ENCODE assay signal across 12 cellular contexts in the genomic region with DNA sequence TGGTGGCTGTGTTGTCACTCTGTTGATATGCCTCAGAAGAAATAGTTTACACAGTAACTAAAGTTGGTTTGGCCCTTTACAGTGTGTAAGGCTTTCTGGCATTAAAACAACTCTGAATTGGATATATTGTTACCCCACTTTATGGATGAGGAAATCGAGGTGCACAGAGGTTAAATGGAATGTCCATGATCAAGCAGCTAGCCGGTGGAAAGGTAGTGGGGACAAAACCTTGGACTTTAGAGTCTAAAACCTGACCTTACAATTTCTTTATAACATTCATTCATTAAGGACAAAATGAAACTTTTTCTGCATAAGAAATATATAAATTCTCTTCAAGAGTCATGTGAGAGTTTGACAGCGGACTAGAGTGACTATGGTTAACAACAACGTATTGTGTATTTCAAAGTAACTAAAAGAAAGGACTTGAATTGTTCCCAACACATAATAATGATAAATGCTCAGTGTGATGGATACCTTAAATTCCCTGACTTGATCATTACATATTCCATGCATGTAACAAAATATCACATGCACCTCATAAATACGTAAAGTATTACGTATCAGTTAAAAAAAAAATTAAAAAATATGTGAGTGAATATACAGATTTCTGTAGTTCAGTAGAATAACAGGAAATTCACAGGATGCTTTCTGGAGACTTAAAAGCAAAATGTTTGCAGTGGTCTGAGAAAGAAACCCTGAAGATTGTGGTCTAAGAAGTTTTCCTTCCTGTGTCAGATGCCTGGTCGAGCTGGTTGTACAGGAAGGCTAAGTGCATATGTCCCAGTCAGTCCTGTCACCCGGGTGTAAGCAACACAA. TPM values are rescaled to one million over a fixed set of nuclear protein-coding genes. Genes with fewer than 3 reads are reported as not detected.
A peak's percentile ranks its signal among the peaks of the same experiment; 100 is the strongest.
DNase-seq lines count a peak whose midpoint lies in the region; ATAC-seq, FAIRE-seq and TF ChIP-seq lines count a peak whose summit lies in the region.
"Had no signal": no experiment of that assay in that cellular context is flagged by ENCODE, and none has a peak within 500 bp of the region (broad histone marks: within the 10 kb centered on the region; RNA-seq: fewer than 3 reads in every experiment).

No MANE protein-coding gene starts in this region.

- intact Hi-C loops in K562 (cut with micrococcal nuclease) (no loop called here), sciatic nerve (cut with DNase I) (no loop called here)

- no peak overlapping the region; the same call in 1 of the 2 replicates for H3K4me2 ChIP-seq in K562 (ENCODE audit: insufficient read depth, low read length)

- no peak for DNase-seq in K562 (ENCODE audit: extremely low read depth in 1 of 4, low spot score in 3 of 4)
- peak; percentile 43 for DNase-seq in left kidney (ENCODE audit: low read depth, low spot score)
- DNase-seq in left lobe of liver (ENCODE audit: low spot score) = no peak
- no peak for DNase-seq in sciatic nerve (ENCODE audit: low spot score)
- no peak for DNase-seq in retina
- DNase-seq: activated T-cell treated with anti-CD3 and anti-CD28 coated beads, Interleukin-2, amount 50 U/mL, for 24 hours had no signal

- POLR2A ChIA-PET in HEK293 (lab: Yijun Ruan, JAX) = no interaction called here
- POLR2A ChIA-PET in K562 (lab: Yijun Ruan, JAX) = no interaction called here

- peak overlapping the region in 1 of 2 experiments; percentile 81; a peak in 1 of 4 replicates for H3K9ac ChIP-seq in K562 (ENCODE audit: insufficient read depth in 1 of 2, low read depth in 2 of 2, low read length in 2 of 2)

- TF ChIP-seq RAD21 in K562 (CRISPR knock-in tag; conservative IDR thresholded peaks at IDR 0.05 in 1 of 2, IDR thresholded peaks at IDR 0.05 in 1 of 2) = no peak

- peaks cover 3% of the 10 kb centered on the region for H3K9me1 ChIP-seq in K562 (ENCODE audit: control insufficient read depth, insufficient read depth, low read length)

- ATAC-seq in K562 (no peak), left lobe of liver (no peak), HG02610 (IDR thresholded peaks at IDR 0.05; ENCODE audit: unreplicated experiment) (no peak), sciatic nerve (no peak)

- BruUV-seq in K562 (replicated peaks; lab: Mats Ljungman, UMichigan) = no TSS peak

- in situ Hi-C loops in K562 (cut with MboI) = no loop called here

- no peak for TF ChIP-seq EP300 in K562 (IDR thresholded peaks at IDR 0.05; ENCODE audit: low read length)

- H4K20me1 ChIP-seq in K562 (replicated peaks; ENCODE audit: control insufficient read depth, insufficient read depth, low read length) = no peaks in the 10 kb centered on the region

- H3K4me3 ChIP-seq in HEK293 (ENCODE audit: low read depth, low read length) (no peak overlapping the region), K562 (no peak overlapping the region), skin epidermis (no peak overlapping the region)
- H3K4me3 ChIP-seq: GM12878, heart left ventricle had no signal

- no peaks in the 10 kb centered on the region for H3K27me3 ChIP-seq in K562 (ENCODE audit: control insufficient read depth in 2 of 2, insufficient read depth in 2 of 2, low read length in 2 of 2)
- H3K27me3 ChIP-seq: heart left ventricle had no signal

- FAIRE-seq in K562 (lab: Jason Lieb, UNC) = no peak
- FAIRE-seq: GM12878 had no signal

- H2AFZ ChIP-seq in K562 (ENCODE audit: low read depth, low read length) = no peak overlapping the region

- H3K79me2 ChIP-seq in K562 (ENCODE audit: control insufficient read depth, insufficient read depth, low read length) = peaks cover 7% of the 10 kb centered on the region; the same call in 2 of the 3 replicates

- no peak for TF ChIP-seq POLR2A in K562 (conservative IDR thresholded peaks at IDR 0.05)

- peaks cover 11% of the 10 kb centered on the region for H3K4me1 ChIP-seq in HEK293 (ENCODE audit: control insufficient read depth, insufficient read depth, low read length)
- peaks cover 20 to 34% of the 10 kb centered on the region in 2 experiments for H3K4me1 ChIP-seq in K562 (replicated peaks in 1 of 2; ENCODE audit: control insufficient read depth in 2 of 2, insufficient read depth in 2 of 2, low read length in 2 of 2)

- 69% methylated on average over 8 of the region's 8 CpGs for WGBS in K562 (ENCODE audit: insufficient coverage, low coverage, missing lambda C conversion rate)

- CTCF ChIA-PET in HEK293 (lab: Yijun Ruan, JAX) = interaction anchor here (0.6 kb wide), 1 partner anchor 18 kb away, joined by 3 read pairs; no protein-coding TSS in a partner anchor
- CTCF ChIA-PET in K562 (lab: Yijun Ruan, JAX; ENCODE audit: low intra/inter-chr PET ratio) = interaction anchor here (0.6 kb wide), 1 partner anchor 99 kb away, joined by 3 read pairs; no protein-coding TSS in a partner anchor

- peak overlapping the region; percentile 47; the same call in 1 of the 2 replicates for H3K27ac ChIP-seq in HEK293 (ENCODE audit: extremely low read depth, low read depth, low read length)
- peak overlapping the region; percentile 52; the same call in 1 of the 3 replicates for H3K27ac ChIP-seq in K562 (ENCODE audit: extremely low read depth, low read depth, low read length)
- peak overlapping the region in 16 of 21 experiments; percentile 39 to 82 (median 68) for H3K27ac ChIP-seq in skin epidermis
- H3K27ac ChIP-seq: neutrophil had no signal

- H3K9me3 ChIP-seq in HEK293 (ENCODE audit: control insufficient read depth, insufficient read depth, low read depth, low read length) (no peaks in the 10 kb centered on the region), K562 (replicated peaks; ENCODE audit: control insufficient read depth, insufficient read depth, low read depth, low read length) (no peaks in the 10 kb centered on the region)
- H3K9me3 ChIP-seq: heart left ventricle, neutrophil had no signal

- TF ChIP-seq CTCF in HEK293 (tag by site-specific recombination; IDR thresholded peaks at IDR 0.05) = no peak
- no peak for TF ChIP-seq CTCF in K562 (IDR thresholded peaks at IDR 0.05 in 2 of 3, conservative IDR thresholded peaks at IDR 0.05 in 1 of 3; ENCODE audit: insufficient read depth in 2 of 3, low read depth in 1 of 3, low read length in 3 of 3)

- H3K36me3 ChIP-seq in HEK293 (ENCODE audit: control insufficient read depth in 2 of 2, insufficient read depth in 1 of 2, low read length in 2 of 2) = no peaks in the 10 kb centered on the region
- no peaks in the 10 kb centered on the region for H3K36me3 ChIP-seq in K562 (ENCODE audit: control insufficient read depth, insufficient read depth, low read length)
- H3K36me3 ChIP-seq: heart left ventricle, neutrophil had no signal

TF ChIP-seq in HEK293, 187 proteins besides CTCF, POLR2A, EP300 and RAD21 (continues in another document):
- TF ChIP-seq ZSCAN4 (tag by site-specific recombination; IDR thresholded peaks at IDR 0.05) = no peak
- TF ChIP-seq ZNF521 (tag by site-specific recombination; IDR thresholded peaks at IDR 0.05) = no peak
- no peak for TF ChIP-seq SALL2 (tag by site-specific recombination; IDR thresholded peaks at IDR 0.05; ENCODE audit: borderline replicate concordance)
- no peak for TF ChIP-seq SP2 (tag by site-specific recombination; IDR thresholded peaks at IDR 0.05)
- TF ChIP-seq GLI4 (tag by site-specific recombination; IDR thresholded peaks at IDR 0.05) = no peak
- TF ChIP-seq ZNF626 (tag by site-specific recombination; IDR thresholded peaks at IDR 0.05) = no peak

TF ChIP-seq in K562, 482 proteins besides CTCF, POLR2A, EP300 and RAD21:
- TF ChIP-seq RBM25 (IDR thresholded peaks at IDR 0.05; ENCODE audit: low read depth, low read length, severe bottlenecking) (peak; percentile 53), BCOR (IDR thresholded peaks at IDR 0.05) (0 out of 2 replicates have a peak, but pooled peaks have one; percentile 21), ELF4 (CRISPR knock-in tag; IDR thresholded peaks at IDR 0.05) (no peak), ESRRA (IDR thresholded peaks at IDR 0.05; ENCODE audit: borderline replicate concordance, low read depth) (peak; percentile 51; the same call in 1 of the 2 replicates)
TF ChIP-seq in K562: peak in this region for 3.

RNA-seq across cellular contexts. Expression of gene TEAD1, which starts 51.0 kb away (rescaled TPM):
- total RNA-seq in K562 (2011; cell fraction: chromatin; rRNA removed; ENCODE audit: low replicate concordance) = 28.3 and 59.6 TPM in 2 replicates
- total RNA-seq in K562 (2011; cell fraction: nucleolus; rRNA removed) = 17.3 and 19.1 TPM in 2 replicates
- total RNA-seq in K562 (2011; cell fraction: nucleoplasm; rRNA removed) = 40.8 and 69.8 TPM in 2 replicates
- 11.8 and 14.8 TPM in 2 replicates for total RNA-seq in K562 (2014; rRNA removed)
- 10.8 and 11.7 TPM in 2 replicates for total RNA-seq in K562 (2014; rRNA removed; fragmentation: Illumina TruSeq; extraction: Trizol)
- 14.2 and 14.8 TPM in 2 replicates for total RNA-seq in K562 (2015; rRNA removed; fragmentation: Illumina TruSeq; extraction: Trizol)
- 17.7 and 17.8 TPM in 2 replicates for total RNA-seq in K562 (2021)
- polyA plus RNA-seq in K562 (2011; rRNA removed) = 7.4 and 9.2 TPM in 2 replicates
- 5.2 and 5.6 TPM in 2 replicates for polyA plus RNA-seq in K562 (2011; cell fraction: cytosol; rRNA removed)
- polyA plus RNA-seq in K562 (2011; cell fraction: nucleus; rRNA removed) = 21.9 and 25.1 TPM in 2 replicates
- 8.6 and 9.5 TPM in 2 replicates for polyA plus RNA-seq in K562 (2012)
- polyA plus RNA-seq in K562 (2014; fragmentation: Illumina TruSeq; extraction: Trizol) = 10.3 and 12.8 TPM in 2 replicates
- 1 to 10 TPM; 1.7 to 2.1 TPM for polyA plus RNA-seq in K562 (2014; fragmentation: Nextera tagmentation; extraction: Ambion mirVana)
- polyA plus RNA-seq in K562 (2014; rRNA removed) = 6.9 and 7.3 TPM in 2 replicates
- polyA minus RNA-seq in K562 (2011; rRNA and poly(A)+ RNA removed) = 22.6 and 23.9 TPM in 2 replicates
- polyA minus RNA-seq in K562 (2011; cell fraction: cytosol; rRNA and poly(A)+ RNA removed) = 9.4 and 10.8 TPM in 2 replicates
- polyA minus RNA-seq in K562 (2011; cell fraction: nucleus; rRNA and poly(A)+ RNA removed) = 21.5 and 27.1 TPM in 2 replicates
- 29.6 TPM for total RNA-seq in left lobe of liver
- 141 TPM for total RNA-seq in sciatic nerve
